ENCODE assay signal across 20 cellular contexts in genomic region chr6:43657221-43657802, GRCh38. TPM values are rescaled to one million over a fixed set of nuclear protein-coding genes. Genes with fewer than 3 reads are reported as not detected.
DNase-seq lines count a peak whose midpoint lies in the region; ATAC-seq, FAIRE-seq and TF ChIP-seq lines count a peak whose summit lies in the region.
"Had no signal": no experiment of that assay in that cellular context is flagged by ENCODE, and none has a peak within 500 bp of the region (broad histone marks: within the 10 kb centered on the region; RNA-seq: fewer than 3 reads in every experiment).

No MANE protein-coding gene starts in this region.

- DNase-seq in H7, result peak; percentile 66
- peak in 1 of 4 experiments; percentile 51 for DNase-seq in K562 (ENCODE audit: extremely low read depth in 1 of 4, low spot score in 3 of 4)
- peak; percentile 31 for DNase-seq in iPS-NIHi11 (ENCODE audit: low spot score)
- DNase-seq in hypothalamus (lab: John Stamatoyannopoulos, UW), result no peak
- DNase-seq in NCI-H1930 (lab: John Stamatoyannopoulos, UW), result no peak
- DNase-seq: AML-193; Caco-2; CD4-positive, alpha-beta T cell; GF-D8 had no signal

- ATAC-seq in K562 (peak; percentile 43; the same call in 1 of the 3 replicates), HG02981 (IDR thresholded peaks at IDR 0.05; ENCODE audit: unreplicated experiment) (no peak)
- ATAC-seq: A549 had no signal

- H3K9me3 ChIP-seq in DOHH2 (ENCODE audit: control insufficient read depth, insufficient read depth, low read length) (no peaks in the 10 kb centered on the region), K562 (replicated peaks; ENCODE audit: control insufficient read depth, insufficient read depth, low read depth, low read length) (0 out of 2 replicates have a peak, but pooled peaks cover 3% of the 10 kb centered on the region)
- H3K9me3 ChIP-seq: Caco-2 had no signal

- no peak for TF ChIP-seq EP300 in K562 (IDR thresholded peaks at IDR 0.05; ENCODE audit: low read length)

- H4K20me1 ChIP-seq in DOHH2 (ENCODE audit: control insufficient read depth, insufficient read depth, low read depth, low read length) (no peaks in the 10 kb centered on the region), K562 (replicated peaks; ENCODE audit: control insufficient read depth, insufficient read depth, low read length) (no peaks in the 10 kb centered on the region)

- no peak for FAIRE-seq in K562 (lab: Jason Lieb, UNC)
- FAIRE-seq: A549, D721Med, GM12891, GM19239, H54 had no signal

- no peaks in the 10 kb centered on the region for H3K9me1 ChIP-seq in K562 (ENCODE audit: control insufficient read depth, insufficient read depth, low read length)

- CTCF ChIA-PET in K562 (lab: Yijun Ruan, JAX; ENCODE audit: low intra/inter-chr PET ratio), result no interaction called here

- H3K36me3 ChIP-seq in DOHH2 (ENCODE audit: control insufficient read depth, low read length) (no peaks in the 10 kb centered on the region), H7 (replicated peaks; ENCODE audit: control insufficient read depth, insufficient read depth, low read length) (no peaks in the 10 kb centered on the region), K562 (ENCODE audit: control insufficient read depth, insufficient read depth, low read length) (no peaks in the 10 kb centered on the region)

- H3K27ac ChIP-seq in DOHH2 (ENCODE audit: low read depth, low read length) (no peak overlapping the region), K562 (ENCODE audit: extremely low read depth, low read depth, low read length) (no peak overlapping the region)
- H3K27ac ChIP-seq: 22Rv1, A549, C4-2B, KMS-11 had no signal

- TF ChIP-seq CTCF in DOHH2 (IDR thresholded peaks at IDR 0.05; ENCODE audit: low read depth, low read length, poor library complexity, severe bottlenecking) (peak; percentile 12), K562 (IDR thresholded peaks at IDR 0.05 in 2 of 3, conservative IDR thresholded peaks at IDR 0.05 in 1 of 3; ENCODE audit: insufficient read depth in 2 of 3, low read depth in 1 of 3, low read length in 3 of 3) (peak in 1 of 3 experiments; percentile 13; a peak in 1 of 6 replicates)

- in situ Hi-C loops in K562 (cut with MboI), result no loop called here

- no peaks in the 10 kb centered on the region for H3K4me1 ChIP-seq in DOHH2 (ENCODE audit: control insufficient read depth, low read length)
- H3K4me1 ChIP-seq in K562 (replicated peaks in 1 of 2; ENCODE audit: control insufficient read depth in 2 of 2, insufficient read depth in 2 of 2, low read length in 2 of 2), result peaks cover 3 to 10% of the 10 kb centered on the region in 2 experiments; a peak in 3 of 5 replicates
- H3K4me1 ChIP-seq: A549, Caco-2 had no signal

- no peaks in the 10 kb centered on the region; the same call in 1 of the 2 replicates for H3F3A ChIP-seq in DOHH2 (ENCODE audit: control insufficient read depth, insufficient read depth)

- no peak overlapping the region for H3K9ac ChIP-seq in K562 (ENCODE audit: insufficient read depth in 1 of 2, low read depth in 2 of 2, low read length in 2 of 2)
- H3K9ac ChIP-seq: KMS-11 had no signal

- POLR2A ChIA-PET in K562 (lab: Yijun Ruan, JAX), result interaction anchor here (0.9 to 3.1 kb wide), 7 partner anchors 9 to 105 kb away, joined by 3 to 15 read pairs (median 3); partner anchors contain the start of gene GTPBP2

- H3K4me3 ChIP-seq in DOHH2 (ENCODE audit: low read length) (no peak overlapping the region), H7 (ENCODE audit: insufficient read depth, low read depth, low read length) (no peak overlapping the region), K562 (no peak overlapping the region)
- H3K4me3 ChIP-seq: A549 had no signal

- H3K27me3 ChIP-seq in DOHH2 (ENCODE audit: control insufficient read depth, low read length), result no peaks in the 10 kb centered on the region
- no peaks in the 10 kb centered on the region for H3K27me3 ChIP-seq in H7 (ENCODE audit: control insufficient read depth, insufficient read depth, low read length)
- no peaks in the 10 kb centered on the region for H3K27me3 ChIP-seq in K562 (ENCODE audit: control insufficient read depth in 2 of 2, insufficient read depth in 2 of 2, low read length in 2 of 2)

- BruUV-seq in K562 (replicated peaks; lab: Mats Ljungman, UMichigan), result no TSS peak

- intact Hi-C loops in K562 (cut with micrococcal nuclease), result no loop called here

- 43% methylated on average over 3 of the region's 3 CpGs for WGBS in K562 (ENCODE audit: insufficient coverage, low coverage, missing lambda C conversion rate)

- no peaks in the 10 kb centered on the region for H3K9me2 ChIP-seq in DOHH2 (replicated peaks; ENCODE audit: control insufficient read depth, low read length)

- H3K4me2 ChIP-seq in DOHH2 (ENCODE audit: low read length), result no peak overlapping the region
- H3K4me2 ChIP-seq in K562 (ENCODE audit: insufficient read depth, low read length), result no peak overlapping the region
- H3K4me2 ChIP-seq: A549, KMS-11 had no signal

- no peak for TF ChIP-seq POLR2A in K562 (conservative IDR thresholded peaks at IDR 0.05)

- TF ChIP-seq RAD21 in K562 (CRISPR knock-in tag; conservative IDR thresholded peaks at IDR 0.05 in 1 of 2, IDR thresholded peaks at IDR 0.05 in 1 of 2), result no peak

- H3K79me2 ChIP-seq in DOHH2 (ENCODE audit: control insufficient read depth, low read length) (no peaks in the 10 kb centered on the region), K562 (ENCODE audit: control insufficient read depth, insufficient read depth, low read length) (no peaks in the 10 kb centered on the region)

- no peak overlapping the region for H2AFZ ChIP-seq in K562 (ENCODE audit: low read depth, low read length)

RNA-seq across cellular contexts. Expression of gene RSPH9, which starts 12.5 kb away (rescaled TPM):
- total RNA-seq in H7 (2014; rRNA removed; shearing (Covaris generic)), result 0.07 TPM in 1 of 2 replicates, not detected in the other
- total RNA-seq in K562 (2011; cell fraction: chromatin; rRNA removed; ENCODE audit: low replicate concordance), result 0.32 TPM in 1 of 2 replicates, not detected in the other
- 0.17 TPM in 1 of 2 replicates, not detected in the other for total RNA-seq in K562 (2011; cell fraction: nucleolus; rRNA removed)
- total RNA-seq in K562 (2011; cell fraction: nucleoplasm; rRNA removed), result 0.22 and 0.38 TPM in 2 replicates
- total RNA-seq in K562 (2014; rRNA removed), result 0.05 TPM in 1 of 2 replicates, not detected in the other
- not detected in 2 replicates for total RNA-seq in K562 (2014; rRNA removed; fragmentation: Illumina TruSeq; extraction: Trizol)
- not detected in 2 replicates for total RNA-seq in K562 (2015; rRNA removed; fragmentation: Illumina TruSeq; extraction: Trizol)
- total RNA-seq in K562 (2021), result not detected in 2 replicates
- 0.04 TPM in 1 of 2 replicates, not detected in the other for polyA plus RNA-seq in K562 (2011; rRNA removed)
- polyA plus RNA-seq in K562 (2011; cell fraction: cytosol; rRNA removed), result not detected in 2 replicates
- polyA plus RNA-seq in K562 (2011; cell fraction: nucleus; rRNA removed), result 0.04 TPM in 1 of 2 replicates, not detected in the other
- 0.40 and 0.49 TPM in 2 replicates for polyA plus RNA-seq in K562 (2012)
- polyA plus RNA-seq in K562 (2014; fragmentation: Illumina TruSeq; extraction: Trizol), result not detected in 2 replicates
- polyA plus RNA-seq in K562 (2014; fragmentation: Nextera tagmentation; extraction: Ambion mirVana), result under 1 TPM; 0.39 to 0.60 TPM
- not detected in 2 replicates for polyA plus RNA-seq in K562 (2014; rRNA removed)
- 0.11 and 0.15 TPM in 2 replicates for polyA minus RNA-seq in K562 (2011; rRNA and poly(A)+ RNA removed)
- not detected in 2 replicates for polyA minus RNA-seq in K562 (2011; cell fraction: cytosol; rRNA and poly(A)+ RNA removed)
- 0.22 TPM in 1 of 2 replicates, not detected in the other for polyA minus RNA-seq in K562 (2011; cell fraction: nucleus; rRNA and poly(A)+ RNA removed)
- total RNA-seq: Caco-2; CD4-positive, alpha-beta T cell; HT-29 had no signal

RNA-seq across cellular contexts. Expression of gene MAD2L1BP, which starts 21.7 kb away (rescaled TPM):
- 40.0 and 46.5 TPM in 2 replicates for total RNA-seq in H7 (2014; rRNA removed; shearing (Covaris generic))
- 89.9 and 155 TPM in 2 replicates for total RNA-seq in K562 (2011; cell fraction: chromatin; rRNA removed; ENCODE audit: low replicate concordance)
- 95.9 and 115 TPM in 2 replicates for total RNA-seq in K562 (2011; cell fraction: nucleolus; rRNA removed)
- 87.8 and 100 TPM in 2 replicates for total RNA-seq in K562 (2011; cell fraction: nucleoplasm; rRNA removed)
- total RNA-seq in K562 (2014; rRNA removed) (69.7 and 78.1 TPM in 2 replicates), K562 (2014; rRNA removed; fragmentation: Illumina TruSeq; extraction: Trizol) (73.8 and 76.7 TPM in 2 replicates), K562 (2015; rRNA removed; fragmentation: Illumina TruSeq; extraction: Trizol) (73.2 and 75.1 TPM in 2 replicates), K562 (2021) (71.5 and 77.4 TPM in 2 replicates)
- polyA plus RNA-seq in K562 (2011; rRNA removed) (120 TPM in 2 replicates), K562 (2014; fragmentation: Illumina TruSeq; extraction: Trizol) (113 and 116 TPM in 2 replicates), K562 (2014; fragmentation: Nextera tagmentation; extraction: Ambion mirVana) (100 to 1,000 TPM; 241 to 321 TPM), K562 (2014; rRNA removed) (102 and 111 TPM in 2 replicates)
- 173 and 183 TPM in 2 replicates for polyA plus RNA-seq in K562 (2011; cell fraction: cytosol; rRNA removed)
- polyA plus RNA-seq in K562 (2011; cell fraction: nucleus; rRNA removed), result 62.0 and 78.0 TPM in 2 replicates
- polyA plus RNA-seq in K562 (2012), result 49.6 and 65.4 TPM in 2 replicates
- polyA minus RNA-seq in K562 (2011; rRNA and poly(A)+ RNA removed), result 73.9 and 74.5 TPM in 2 replicates
- 33.5 and 38.0 TPM in 2 replicates for polyA minus RNA-seq in K562 (2011; cell fraction: cytosol; rRNA and poly(A)+ RNA removed)
- 18.2 and 39.4 TPM in 2 replicates for polyA minus RNA-seq in K562 (2011; cell fraction: nucleus; rRNA and poly(A)+ RNA removed)

RNA-seq across cellular contexts. Expression of gene GTPBP2, which starts 28.2 kb away (rescaled TPM):
- 59.0 and 64.2 TPM in 2 replicates for total RNA-seq in H7 (2014; rRNA removed; shearing (Covaris generic))
- 558 and 907 TPM in 2 replicates for total RNA-seq in K562 (2011; cell fraction: chromatin; rRNA removed; ENCODE audit: low replicate concordance)
- 446 and 460 TPM in 2 replicates for total RNA-seq in K562 (2011; cell fraction: nucleolus; rRNA removed)
- total RNA-seq in K562 (2011; cell fraction: nucleoplasm; rRNA removed), result 547 and 636 TPM in 2 replicates
- total RNA-seq in K562 (2014; rRNA removed) (111 and 127 TPM in 2 replicates), K562 (2014; rRNA removed; fragmentation: Illumina TruSeq; extraction: Trizol) (92.5 and 99.4 TPM in 2 replicates), K562 (2015; rRNA removed; fragmentation: Illumina TruSeq; extraction: Trizol) (68.8 and 71.1 TPM in 2 replicates), K562 (2021) (121 and 162 TPM in 2 replicates)
- polyA plus RNA-seq in K562 (2011; rRNA removed) (184 and 259 TPM in 2 replicates), K562 (2014; fragmentation: Illumina TruSeq; extraction: Trizol) (162 and 169 TPM in 2 replicates), K562 (2014; fragmentation: Nextera tagmentation; extraction: Ambion mirVana) (10 to 100 TPM; 48.4 to 60.9 TPM), K562 (2014; rRNA removed) (171 and 196 TPM in 2 replicates)
- polyA plus RNA-seq in K562 (2011; cell fraction: cytosol; rRNA removed), result 167 and 217 TPM in 2 replicates
- 1,016 and 1,080 TPM in 2 replicates for polyA plus RNA-seq in K562 (2011; cell fraction: nucleus; rRNA removed)
- 101 and 429 TPM in 2 replicates for polyA plus RNA-seq in K562 (2012)
- polyA minus RNA-seq in K562 (2011; rRNA and poly(A)+ RNA removed), result 87.3 and 97.4 TPM in 2 replicates
- 46.5 and 62.7 TPM in 2 replicates for polyA minus RNA-seq in K562 (2011; cell fraction: cytosol; rRNA and poly(A)+ RNA removed)
- polyA minus RNA-seq in K562 (2011; cell fraction: nucleus; rRNA and poly(A)+ RNA removed), result 121 and 183 TPM in 2 replicates

RNA-seq across cellular contexts. Expression of gene MRPS18A, which starts 30.3 kb away (rescaled TPM):
- 77.3 and 102 TPM in 2 replicates for total RNA-seq in H7 (2014; rRNA removed; shearing (Covaris generic))
- 30.9 and 95.8 TPM in 2 replicates for total RNA-seq in K562 (2011; cell fraction: chromatin; rRNA removed; ENCODE audit: low replicate concordance)
- total RNA-seq in K562 (2011; cell fraction: nucleolus; rRNA removed), result 81.3 and 96.7 TPM in 2 replicates
- 48.8 and 57.7 TPM in 2 replicates for total RNA-seq in K562 (2011; cell fraction: nucleoplasm; rRNA removed)
- total RNA-seq in K562 (2014; rRNA removed), result 130 and 161 TPM in 2 replicates
- total RNA-seq in K562 (2014; rRNA removed; fragmentation: Illumina TruSeq; extraction: Trizol), result 63.9 and 87.5 TPM in 2 replicates
- total RNA-seq in K562 (2015; rRNA removed; fragmentation: Illumina TruSeq; extraction: Trizol), result 115 and 119 TPM in 2 replicates
- 102 and 104 TPM in 2 replicates for total RNA-seq in K562 (2021)
- 104 and 112 TPM in 2 replicates for polyA plus RNA-seq in K562 (2011; rRNA removed)
- polyA plus RNA-seq in K562 (2011; cell fraction: cytosol; rRNA removed), result 155 and 252 TPM in 2 replicates
- 54.3 and 56.2 TPM in 2 replicates for polyA plus RNA-seq in K562 (2011; cell fraction: nucleus; rRNA removed)
- polyA plus RNA-seq in K562 (2012), result 113 and 127 TPM in 2 replicates
- 159 and 185 TPM in 2 replicates for polyA plus RNA-seq in K562 (2014; fragmentation: Illumina TruSeq; extraction: Trizol)
- polyA plus RNA-seq in K562 (2014; fragmentation: Nextera tagmentation; extraction: Ambion mirVana), result 100 to 1,000 TPM; 204 to 243 TPM
- polyA plus RNA-seq in K562 (2014; rRNA removed), result 125 and 133 TPM in 2 replicates
- 78.1 and 100 TPM in 2 replicates for polyA minus RNA-seq in K562 (2011; rRNA and poly(A)+ RNA removed)
- 41.0 and 52.2 TPM in 2 replicates for polyA minus RNA-seq in K562 (2011; cell fraction: cytosol; rRNA and poly(A)+ RNA removed)
- 41.9 and 47.8 TPM in 2 replicates for polyA minus RNA-seq in K562 (2011; cell fraction: nucleus; rRNA and poly(A)+ RNA removed)

Comparison
In these comparisons a context has a peak if more than half of its experiments do, and no peak if none do; other contexts are left out.
1. DNase-seq: peak in H7 (single experiment) and iPS-NIHi11 (single experiment); none in hypothalamus (0 of 51) and NCI-H1930 (0 of 2).